ENCODE assay signal across 8 cellular contexts in genomic region chr7:129343099-129343700, GRCh38.
DNase-seq lines count a peak whose midpoint lies in the region; ATAC-seq and TF ChIP-seq lines count a peak whose summit lies in the region.

No MANE protein-coding gene starts in this region.

- ATAC-seq in stimulated activated naive CD8-positive, alpha-beta T cell treated with anti-CD3 and anti-CD28 coated beads, Interleukin-15, amount 100 ng/mL, for 72 hours: peak; percentile 62
- ATAC-seq in stimulated activated naive CD8-positive, alpha-beta T cell treated with anti-CD3 and anti-CD28 coated beads, Interleukin-15, Interleukin-2, amounts not matched to agents 100 U/mL and 50 U/mL, for 24 hours: no peak

- no peaks in the 10 kb centered on the region for H3K27me3 ChIP-seq in WERI-Rb-1 (ENCODE audit: insufficient read depth, low read depth, severe bottlenecking)
- no peaks in the 10 kb centered on the region for H3K27me3 ChIP-seq in sigmoid colon

- no peak overlapping the region for H3K27ac ChIP-seq in WERI-Rb-1
- H3K27ac ChIP-seq in sigmoid colon: no peak overlapping the region

- no peak for TF ChIP-seq POLR2A in sigmoid colon (IDR thresholded peaks at IDR 0.05)

- no peaks in the 10 kb centered on the region for H3K9me3 Mint-ChIP-seq in stimulated activated naive CD8-positive, alpha-beta T cell treated with anti-CD3 and anti-CD28 coated beads, Interleukin-15, amount 100 ng/mL, for 72 hours

- intact Hi-C loops in sigmoid colon (cut with DNase I): no loop called here

- peak; percentile 36 for TF ChIP-seq CTCF in WERI-Rb-1 (IDR thresholded peaks at IDR 0.05; ENCODE audit: low read depth, low read length)
- peak; percentile 20 to 67 (median 59) for TF ChIP-seq CTCF in sigmoid colon (IDR thresholded peaks at IDR 0.05)

- no peaks in the 10 kb centered on the region for H3K4me1 ChIP-seq in sigmoid colon

- no peak overlapping the region for H3K4me3 Mint-ChIP-seq in stimulated activated naive CD8-positive, alpha-beta T cell treated with anti-CD3 and anti-CD28 coated beads, Interleukin-15, amount 100 ng/mL, for 72 hours

- H3K4me3 ChIP-seq in WERI-Rb-1 (ENCODE audit: low read depth, low read length): no peak overlapping the region
- H3K4me3 ChIP-seq in sigmoid colon: no peak overlapping the region

- H3K4me1 Mint-ChIP-seq in stimulated activated naive CD8-positive, alpha-beta T cell treated with anti-CD3 and anti-CD28 coated beads, Interleukin-15, amount 100 ng/mL, for 72 hours: peaks cover 40% of the 10 kb centered on the region

- H3K36me3 ChIP-seq in WERI-Rb-1: no peaks in the 10 kb centered on the region
- no peaks in the 10 kb centered on the region for H3K36me3 ChIP-seq in sigmoid colon

- DNase-seq in stimulated activated naive CD8-positive, alpha-beta T cell treated with anti-CD3 and anti-CD28 coated beads, Interleukin-15, amount 100 ng/mL, for 72 hours: no peak
- no peak for DNase-seq in stimulated activated naive CD8-positive, alpha-beta T cell treated with anti-CD3 and anti-CD28 coated beads, Interleukin-15, Interleukin-2, amounts not matched to agents 100 U/mL and 50 U/mL, for 24 hours
- peak; percentile 17 for DNase-seq in NCI-H1092 (lab: John Stamatoyannopoulos, UW)
- DNase-seq in WERI-Rb-1: no peak
- peak; percentile 56 for DNase-seq in globus pallidus (ENCODE audit: low spot score)
- DNase-seq in sigmoid colon: no peak
- DNase-seq in GM19238 (ENCODE audit: insufficient read length, low spot score): no peak
- no peak for DNase-seq in NK-92 treated with Interleukin-12 subunit alpha and Interleukin-12 subunit beta, amount 100 ng/mL, for 24 hours (lab: John Stamatoyannopoulos, UW)

- H3K27me3 Mint-ChIP-seq in stimulated activated naive CD8-positive, alpha-beta T cell treated with anti-CD3 and anti-CD28 coated beads, Interleukin-15, amount 100 ng/mL, for 72 hours: no peaks in the 10 kb centered on the region

- no peaks in the 10 kb centered on the region for H3K9me3 ChIP-seq in WERI-Rb-1 (ENCODE audit: severe bottlenecking)
- H3K9me3 ChIP-seq in sigmoid colon: no peaks in the 10 kb centered on the region

- WGBS in sigmoid colon, 2 donors: 16 to 43% methylated on average over 3 of the region's 3 CpGs

- H3K27ac Mint-ChIP-seq in stimulated activated naive CD8-positive, alpha-beta T cell treated with anti-CD3 and anti-CD28 coated beads, Interleukin-15, amount 100 ng/mL, for 72 hours: no peak overlapping the region

- TF ChIP-seq EP300 in sigmoid colon (IDR thresholded peaks at IDR 0.05): no peak

Comparison
In these comparisons a context has a peak if more than half of its experiments do, and no peak if none do; other contexts are left out.
1. DNase-seq: peak in NCI-H1092 (single experiment) and globus pallidus (single experiment); none in stimulated activated naive CD8-positive, alpha-beta T cell treated with anti-CD3 and anti-CD28 coated beads, Interleukin-15, amount 100 ng/mL, for 72 hours (0 of 2), stimulated activated naive CD8-positive, alpha-beta T cell treated with anti-CD3 and anti-CD28 coated beads, Interleukin-15, Interleukin-2, amounts not matched to agents 100 U/mL and 50 U/mL, for 24 hours (single experiment), WERI-Rb-1 (single experiment), sigmoid colon (single experiment), GM19238 (single experiment) and NK-92 treated with Interleukin-12 subunit alpha and Interleukin-12 subunit beta, amount 100 ng/mL, for 24 hours (single experiment).